ENCODE assay signal across 23 cellular contexts in the genomic region with DNA sequence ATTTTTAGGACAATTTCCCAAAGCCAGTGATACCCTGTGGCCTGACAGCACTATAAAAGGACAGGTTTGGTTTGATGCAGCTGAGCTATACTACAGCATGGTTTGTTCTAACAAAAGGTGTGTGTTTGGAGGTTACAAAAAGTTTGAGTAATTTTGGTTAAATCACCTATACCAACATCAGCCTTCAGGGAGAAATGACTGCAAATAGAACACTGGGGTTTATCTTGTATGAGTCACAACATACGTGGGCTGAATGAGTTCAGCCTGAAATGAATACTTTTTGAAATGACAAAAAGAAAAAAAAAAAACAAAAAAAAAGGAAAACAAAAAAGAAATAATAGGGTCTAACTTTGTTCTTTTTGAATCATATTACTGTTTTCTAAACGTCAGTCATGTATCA.
"Had no signal": no experiment of that assay in that cellular context is flagged by ENCODE, and none has a peak within 500 bp of the region (broad histone marks: within the 10 kb centered on the region; RNA-seq: fewer than 3 reads in every experiment).

No MANE protein-coding gene starts in this region.

- H3K4me3 ChIP-seq: adrenal gland, esophagus muscularis mucosa, left ventricle myocardium inferior, right atrium auricular region, suprapubic skin, tibial nerve had no signal

- ATAC-seq: activated CD4-positive, alpha-beta T cell treated with anti-CD3 and anti-CD28 coated beads for 36 hours; activated T-helper 17 cell treated with anti-CD3 and anti-CD28 coated beads, Interleukin-2, amount 50 U/mL, for 72 hours; natural killer cell treated with Interleukin-12 subunit alpha and Interleukin-12 subunit beta and Interleukin-15 and Interleukin-18, amount 100 ng/mL, for 72 hours; T-helper 17 cell had no signal

- H3K27ac ChIP-seq: adrenal gland, esophagus muscularis mucosa, left ventricle myocardium inferior, right atrium auricular region, suprapubic skin, tibial nerve had no signal

- DNase-seq: activated B cell treated with CpG ODN at 0.5 μM for 24 hours; activated CD4-positive, alpha-beta T cell treated with anti-CD3 and anti-CD28 coated beads for 36 hours; activated CD4-positive, alpha-beta T cell treated with anti-CD3 and anti-CD28 coated beads, Interleukin-2, amount 50 U/mL, for 4 hours; activated CD8-positive, alpha-beta memory T cell treated with anti-CD3 and anti-CD28 coated beads for 24 hours; activated CD8-positive, alpha-beta memory T cell treated with anti-CD3 and anti-CD28 coated beads, Interleukin-2, amount 50 U/mL, for 4 hours; activated naive CD4-positive, alpha-beta T cell; activated T-cell treated with anti-CD3 and anti-CD28 coated beads, Interleukin-2, amount 50 U/mL, for 24 hours; adrenal gland; caudate nucleus; dermis blood vessel endothelial cell; effector memory CD4-positive, alpha-beta T cell; kidney glomerular epithelial cell; left ventricle myocardium inferior; stimulated activated CD4-positive, alpha-beta T cell treated with anti-CD3 and anti-CD28 coated beads, Interleukin-12 subunit alpha, Interleukin-12 subunit beta, amount 100 ng/mL, for 4 hours; stimulated activated CD4-positive, alpha-beta T cell treated with anti-CD3 and anti-CD28 coated beads, Interleukin-4, amount 100 ng/mL, for 4 hours; SW 1271; T-helper 17 cell had no signal

- H3K9me3 ChIP-seq: adrenal gland, esophagus muscularis mucosa, left ventricle myocardium inferior, right atrium auricular region, suprapubic skin, tibial nerve had no signal

- H3K36me3 ChIP-seq: adrenal gland, esophagus muscularis mucosa, left ventricle myocardium inferior, right atrium auricular region, suprapubic skin, tibial nerve had no signal

- H3K4me1 ChIP-seq: adrenal gland, esophagus muscularis mucosa, left ventricle myocardium inferior, right atrium auricular region, suprapubic skin, tibial nerve had no signal

- H3K27me3 ChIP-seq: adrenal gland, esophagus muscularis mucosa, right atrium auricular region, suprapubic skin, tibial nerve had no signal
